8 cellular contexts compared by ENCODE assay signal in the genomic region with DNA sequence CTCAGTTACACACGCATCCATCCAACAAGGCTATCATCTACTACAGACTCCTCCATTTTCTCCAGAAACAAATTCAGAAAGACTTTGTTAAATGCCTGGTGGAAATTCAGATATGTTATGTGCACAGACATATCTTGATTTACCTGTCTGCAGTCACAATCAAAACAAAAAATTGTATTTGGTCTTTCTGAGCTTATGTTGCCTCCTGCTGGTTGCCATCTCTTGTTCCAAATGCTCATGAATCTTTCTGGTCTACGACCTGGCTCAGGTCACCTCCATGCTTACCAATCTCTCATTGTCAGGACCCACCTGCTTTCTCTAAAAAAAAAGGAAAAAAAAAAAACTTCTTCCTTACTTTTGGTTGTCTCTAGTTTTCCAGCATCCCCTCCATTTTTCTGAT.
DNase-seq lines count a peak whose midpoint lies in the region; ATAC-seq and TF ChIP-seq lines count a peak whose summit lies in the region.

No MANE protein-coding gene starts in this region.

- H3K4me3 Mint-ChIP-seq in effector memory CD8-positive, alpha-beta T cell: no peak overlapping the region

- peak; percentile 50 for TF ChIP-seq CTCF in GM12865 (IDR thresholded peaks at IDR 0.05; ENCODE audit: insufficient read depth, low read depth, low read length, missing control alignments)
- no peak for TF ChIP-seq CTCF in omental fat pad (IDR thresholded peaks at IDR 0.05)

- peak; percentile 64 for DNase-seq in GM12865 (ENCODE audit: low read depth)
- DNase-seq in NCI-H69 (lab: John Stamatoyannopoulos, UW): peak; percentile 25
- DNase-seq in effector memory CD8-positive, alpha-beta T cell: peak; percentile 10 to 12 (median 12)
- no peak for DNase-seq in omental fat pad (ENCODE audit: low spot score)
- no peak for DNase-seq in G401 (ENCODE audit: low spot score)
- no peak for DNase-seq in ecto neural progenitor cell (ENCODE audit: low spot score)
- no peak for DNase-seq in activated T-cell treated with anti-CD3 and anti-CD28 coated beads, Interleukin-2, amount 50 U/mL, for 48 hours

- ATAC-seq in effector memory CD8-positive, alpha-beta T cell (replicated peaks): peak; percentile 31
- ATAC-seq in omental fat pad (ENCODE audit: low FRiP score): peak; percentile 41
- no peak for ATAC-seq in HG03025 (IDR thresholded peaks at IDR 0.05; ENCODE audit: low FRiP score, unreplicated experiment)

- in situ Hi-C loops in G401 (cut with HindIII; ENCODE audit: low sequenced_read_pairs): no loop called here

- H3K36me3 Mint-ChIP-seq in effector memory CD8-positive, alpha-beta T cell (ENCODE audit: insufficient read depth): peaks cover 3% of the 10 kb centered on the region

- H3K9me3 Mint-ChIP-seq in effector memory CD8-positive, alpha-beta T cell: no peaks in the 10 kb centered on the region

- H3K4me3 ChIP-seq in GM12865 (ENCODE audit: low read depth, low read length): no peak overlapping the region

- peaks cover 12 to 30% of the 10 kb centered on the region in 2 donors for H3K27me3 Mint-ChIP-seq in effector memory CD8-positive, alpha-beta T cell

- H3K27ac Mint-ChIP-seq in effector memory CD8-positive, alpha-beta T cell: peak overlapping the region in 1 of 2 donors; percentile 0

- H3K4me1 Mint-ChIP-seq in effector memory CD8-positive, alpha-beta T cell (ENCODE audit: low read depth in 2 of 2): peaks cover 5 to 7% of the 10 kb centered on the region in 2 donors

Comparison
In these comparisons a context has a peak if more than half of its experiments do, and no peak if none do; other contexts are left out.
1. DNase-seq: peak in GM12865 (single experiment), NCI-H69 (single experiment) and effector memory CD8-positive, alpha-beta T cell (3 of 3); none in omental fat pad (single experiment), G401 (single experiment), ecto neural progenitor cell (single experiment) and activated T-cell treated with anti-CD3 and anti-CD28 coated beads, Interleukin-2, amount 50 U/mL, for 48 hours (0 of 2).